In genomic region chr5:172479034-172479783, GRCh38 we compare ENCODE assay signal across 8 cellular contexts. TPM values are rescaled to one million over a fixed set of nuclear protein-coding genes. Genes with fewer than 3 reads are reported as not detected.
DNase-seq lines count a peak whose midpoint lies in the region; ATAC-seq lines count a peak whose summit lies in the region.

No MANE protein-coding gene starts in this region.

- no peak overlapping the region for H2BK12ac ChIP-seq in trophoblast cell (ENCODE audit: low read length)

- no peaks in the 10 kb centered on the region for H3K9me3 ChIP-seq in trophoblast cell (ENCODE audit: insufficient read depth, low read depth, low read length)

- H3K4me2 ChIP-seq in trophoblast cell (ENCODE audit: low read length) = no peak overlapping the region

- peak overlapping the region; percentile 51 for H2AFZ ChIP-seq in trophoblast cell (ENCODE audit: insufficient read depth, low read length, poor library complexity)

- H3K4ac ChIP-seq in trophoblast cell (ENCODE audit: low read depth, low read length) = no peak overlapping the region

- no peak overlapping the region for H3K4me3 ChIP-seq in trophoblast cell (ENCODE audit: low read depth, low read length)

- H4K12ac ChIP-seq in trophoblast cell (ENCODE audit: low read depth, low read length) = no peak overlapping the region

- DNase-seq in COLO829 (ENCODE audit: low spot score) (peak; percentile 72), MV-4-11 (lab: John Stamatoyannopoulos, UW) (peak; percentile 83), SK-N-DZ (ENCODE audit: low spot score) (peak; percentile 86), Right ventricle myocardium inferior (ENCODE audit: missing footprints) (peak; percentile 89), trophoblast cell (peak; percentile 84 to 87)
- DNase-seq in activated naive CD8-positive, alpha-beta T cell treated with anti-CD3 and anti-CD28 coated beads, Interleukin-2, amount 50 U/mL, for 24 hours = peak; percentile 64

- H4K91ac ChIP-seq in trophoblast cell (ENCODE audit: low read depth, low read length) = no peak overlapping the region

- peaks cover 5 to 10% of the 10 kb centered on the region in 2 experiments for H3K4me1 ChIP-seq in trophoblast cell (ENCODE audit: control insufficient read depth in 1 of 2, insufficient read depth in 2 of 2, low read length in 2 of 2)

- H3K23ac ChIP-seq in trophoblast cell (ENCODE audit: low read length) = no peak overlapping the region

- H3K14ac ChIP-seq in trophoblast cell (ENCODE audit: low read length) = no peak overlapping the region

- no peaks in the 10 kb centered on the region for H3K36me3 ChIP-seq in trophoblast cell (ENCODE audit: control insufficient read depth in 1 of 2, insufficient read depth in 2 of 2, low read length in 2 of 2)

- intact Hi-C loops in Right ventricle myocardium inferior (cut with DNase I) = loop anchor here (1.0 to 2.0 kb wide), 2 partner anchors 164 to 218 kb away; no protein-coding TSS in a partner anchor

- no peak overlapping the region for H2BK5ac ChIP-seq in trophoblast cell (ENCODE audit: low read depth, low read length, poor library complexity)

- H3K18ac ChIP-seq in trophoblast cell (ENCODE audit: low read length) = no peak overlapping the region

- no peaks in the 10 kb centered on the region for H3K4me1 Mint-ChIP-seq in activated naive CD8-positive, alpha-beta T cell treated with anti-CD3 and anti-CD28 coated beads, Interleukin-2, amount 50 U/mL, for 24 hours

- H3K27me3 ChIP-seq in trophoblast cell (ENCODE audit: insufficient read depth, low read length) = no peaks in the 10 kb centered on the region

- peaks cover 3% of the 10 kb centered on the region for H3K27me3 Mint-ChIP-seq in activated naive CD8-positive, alpha-beta T cell treated with anti-CD3 and anti-CD28 coated beads, Interleukin-2, amount 50 U/mL, for 24 hours

- no peaks in the 10 kb centered on the region for H3K36me3 Mint-ChIP-seq in activated naive CD8-positive, alpha-beta T cell treated with anti-CD3 and anti-CD28 coated beads, Interleukin-2, amount 50 U/mL, for 24 hours (ENCODE audit: low read depth)

- ATAC-seq in GM21619 (IDR thresholded peaks at IDR 0.05; ENCODE audit: unreplicated experiment) (peak; percentile 73), Right ventricle myocardium inferior (peak; percentile 97), GM19463 (IDR thresholded peaks at IDR 0.05; ENCODE audit: unreplicated experiment) (no peak)
- peak; percentile 94 for ATAC-seq in activated naive CD8-positive, alpha-beta T cell treated with anti-CD3 and anti-CD28 coated beads, Interleukin-2, amount 50 U/mL, for 24 hours

- no peaks in the 10 kb centered on the region for H3K79me1 ChIP-seq in trophoblast cell (ENCODE audit: low read length)

- H4K8ac ChIP-seq in trophoblast cell (ENCODE audit: low read depth, low read length) = no peak overlapping the region

- no peak overlapping the region for H2AK5ac ChIP-seq in trophoblast cell (ENCODE audit: low read length)

- WGBS in trophoblast cell (ENCODE audit: extremely low coverage, insufficient coverage, insufficient read length) = no CpG with 5 or more reads among the region's 21 CpGs

- H3K79me2 ChIP-seq in trophoblast cell (ENCODE audit: control insufficient read depth, insufficient read depth, low read length, poor library complexity) = no peaks in the 10 kb centered on the region

- no peak overlapping the region for H3K4me3 Mint-ChIP-seq in activated naive CD8-positive, alpha-beta T cell treated with anti-CD3 and anti-CD28 coated beads, Interleukin-2, amount 50 U/mL, for 24 hours

- H3K9ac ChIP-seq in trophoblast cell (ENCODE audit: low read length) = no peak overlapping the region

- H2BK120ac ChIP-seq in trophoblast cell (ENCODE audit: insufficient read depth, low read length, poor library complexity) = no peak overlapping the region

- H3K27ac Mint-ChIP-seq in activated naive CD8-positive, alpha-beta T cell treated with anti-CD3 and anti-CD28 coated beads, Interleukin-2, amount 50 U/mL, for 24 hours = no peak overlapping the region

- no peaks in the 10 kb centered on the region for H3K9me3 Mint-ChIP-seq in activated naive CD8-positive, alpha-beta T cell treated with anti-CD3 and anti-CD28 coated beads, Interleukin-2, amount 50 U/mL, for 24 hours

- H3K27ac ChIP-seq in trophoblast cell (ENCODE audit: low read depth, low read length) = no peak overlapping the region

RNA-seq across cellular contexts. Expression of gene SH3PXD2B, which starts 24.9 kb away (rescaled TPM):
- polyA plus RNA-seq in SK-N-DZ (2014; cell fraction: cytosol; rRNA removed) = 16.6 and 21.8 TPM in 2 replicates
- 8.4 and 12.8 TPM in 2 replicates for polyA plus RNA-seq in SK-N-DZ (2014; cell fraction: nucleus; rRNA removed)
- 5.4 TPM for total RNA-seq in Right ventricle myocardium inferior
- polyA plus RNA-seq in trophoblast cell (2013) = 40.1 and 41.6 TPM in 2 replicates
